In the genomic region with DNA sequence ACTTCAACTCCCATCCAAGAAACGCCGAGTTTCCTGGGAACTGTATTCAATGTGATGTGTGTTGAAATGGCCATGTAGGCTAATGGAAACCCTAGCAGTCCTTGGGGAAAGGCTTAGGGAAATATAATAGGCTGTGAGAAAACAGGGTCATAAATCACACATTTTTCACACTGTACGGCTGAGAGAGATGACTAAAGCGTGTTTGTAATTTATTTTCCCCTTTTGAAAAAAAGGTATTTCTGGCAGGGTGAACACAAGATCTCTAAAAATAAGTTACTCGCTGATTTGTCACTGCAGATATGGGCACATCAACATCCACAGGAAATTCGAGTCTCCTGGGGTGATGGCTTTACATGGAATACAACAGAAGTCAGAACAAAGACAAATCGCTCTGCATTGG, we compare ENCODE assay signal across 1 cellular context.
TF ChIP-seq lines count a peak whose summit lies in the region.

No MANE protein-coding gene starts in this region.

TF ChIP-seq in SK-N-SH, 30 proteins besides CTCF, POLR2A, EP300 and RAD21 (continued from another document):
- TF ChIP-seq, protein P1, sequence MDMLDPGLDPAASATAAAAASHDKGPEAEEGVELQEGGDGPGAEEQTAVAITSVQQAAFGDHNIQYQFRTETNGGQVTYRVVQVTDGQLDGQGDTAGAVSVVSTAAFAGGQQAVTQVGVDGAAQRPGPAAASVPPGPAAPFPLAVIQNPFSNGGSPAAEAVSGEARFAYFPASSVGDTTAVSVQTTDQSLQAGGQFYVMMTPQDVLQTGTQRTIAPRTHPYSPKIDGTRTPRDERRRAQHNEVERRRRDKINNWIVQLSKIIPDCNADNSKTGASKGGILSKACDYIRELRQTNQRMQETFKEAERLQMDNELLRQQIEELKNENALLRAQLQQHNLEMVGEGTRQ (IDR thresholded peaks at IDR 0.05; ENCODE audit: borderline replicate concordance, low read depth, low read length) = no peak
- TF ChIP-seq TCF12 (IDR thresholded peaks at IDR 0.05) (0 out of 2 replicates have a peak, but pooled peaks have one; percentile 6), ELF1 (IDR thresholded peaks at IDR 0.05) (no peak), MEF2A (IDR thresholded peaks at IDR 0.05; ENCODE audit: borderline replicate concordance, low read depth) (peak; percentile 30; the same call in 1 of the 2 replicates), TAF1 (IDR thresholded peaks at IDR 0.05; ENCODE audit: borderline replicate concordance, low read depth, low read length) (no peak), PBX3 (IDR thresholded peaks at IDR 0.05) (peak; percentile 28; the same call in 1 of the 2 replicates), SMC3 (IDR thresholded peaks at IDR 0.05; ENCODE audit: low read depth, low read length) (no peak)
